ENCODE assay signal across 9 cellular contexts in genomic region chr2:172438741-172439508, GRCh38. TPM values are rescaled to one million over a fixed set of nuclear protein-coding genes. Genes with fewer than 3 reads are reported as not detected.
DNase-seq lines count a peak whose midpoint lies in the region; ATAC-seq and TF ChIP-seq lines count a peak whose summit lies in the region.
"Had no signal": no experiment of that assay in that cellular context is flagged by ENCODE, and none has a peak within 500 bp of the region (broad histone marks: within the 10 kb centered on the region; RNA-seq: fewer than 3 reads in every experiment).

No MANE protein-coding gene starts in this region.

- TF ChIP-seq POLR2A in breast epithelium (IDR thresholded peaks at IDR 0.05) (no peak), lower leg skin (IDR thresholded peaks at IDR 0.05) (no peak)

- H3K27ac ChIP-seq in breast epithelium (peak overlapping the region; percentile 53 to 56), lower lobe of right lung (peak overlapping the region; percentile 4)
- H3K27ac ChIP-seq: KMS-11 had no signal

- H3K27me3 ChIP-seq in breast epithelium: no peaks in the 10 kb centered on the region
- H3K27me3 ChIP-seq in lower lobe of right lung (ENCODE audit: low read depth): no peaks in the 10 kb centered on the region

- H3K4me1 ChIP-seq in breast epithelium (peaks cover 8 to 11% of the 10 kb centered on the region in 2 donors), lower lobe of right lung (peaks cover 60% of the 10 kb centered on the region)

- DNase-seq in AG10803 (ENCODE audit: low read depth) (peak; percentile 44), HT-29 (ENCODE audit: low spot score) (peak; percentile 80), breast epithelium (ENCODE audit: low spot score in 2 of 2) (no peak), lower lobe of right lung (no peak), NCI-H510A (lab: John Stamatoyannopoulos, UW) (no peak), NCI-H526 treated with DMSO at 0.1 percent for 48 hours (lab: John Stamatoyannopoulos, UW) (no peak), NCI-H1105 treated with DMSO at 0.1 percent for 48 hours (lab: John Stamatoyannopoulos, UW) (no peak), lower leg skin (ENCODE audit: low spot score in 2 of 2) (no peak)

- H3K9me3 ChIP-seq in breast epithelium: no peaks in the 10 kb centered on the region
- H3K9me3 ChIP-seq in lower lobe of right lung: no peaks in the 10 kb centered on the region

- WGBS in lower leg skin, 2 donors: 34 to 41% methylated on average over 8 of the region's 8 CpGs

- ATAC-seq in lower lobe of right lung: no peak

- intact Hi-C loops in breast epithelium (cut with DNase I; ENCODE audit: low total_unique reads): no loop called here
- intact Hi-C loops in lower lobe of right lung (cut with DNase I): no loop called here
- intact Hi-C loops in lower leg skin (cut with DNase I; ENCODE audit: low total_unique reads): no loop called here

- H3K4me3 ChIP-seq in AG10803 (ENCODE audit: low read length): no peak overlapping the region
- H3K4me3 ChIP-seq in breast epithelium: no peak overlapping the region
- H3K4me3 ChIP-seq in lower lobe of right lung: no peak overlapping the region
- H3K4me3 ChIP-seq in lower leg skin (ENCODE audit: low read depth, poor library complexity, severe bottlenecking): no peak overlapping the region

- TF ChIP-seq CTCF in AG10803 (conservative IDR thresholded peaks at IDR 0.05; ENCODE audit: low read length) (no peak), breast epithelium (IDR thresholded peaks at IDR 0.05) (no peak), lower lobe of right lung (IDR thresholded peaks at IDR 0.05) (no peak), lower leg skin (IDR thresholded peaks at IDR 0.05) (no peak)

- H3K36me3 ChIP-seq in breast epithelium (no peaks in the 10 kb centered on the region), lower lobe of right lung (no peaks in the 10 kb centered on the region)

RNA-seq across cellular contexts. Expression of gene ITGA6, which starts 11.5 kb away (rescaled TPM):
- 147 and 155 TPM in 2 replicates for total RNA-seq in HT-29 (2014; rRNA removed; shearing (Covaris generic))
- total RNA-seq in breast epithelium: 10 to 100 TPM; 45.9 to 99.5 (median 93.1) TPM
- total RNA-seq in lower lobe of right lung: 70.4 TPM
- 100 to 1,000 TPM in 3 of 4 donors, 10 to 100 TPM in 1; 93.3 to 153 (median 128) TPM for total RNA-seq in lower leg skin

Comparison
In these comparisons a context has a peak if more than half of its experiments do, and no peak if none do; other contexts are left out.
1. DNase-seq: peak in AG10803 (single experiment) and HT-29 (single experiment); none in breast epithelium (0 of 2), lower lobe of right lung (single experiment), NCI-H510A (single experiment), NCI-H526 treated with DMSO at 0.1 percent for 48 hours (single experiment), NCI-H1105 treated with DMSO at 0.1 percent for 48 hours (single experiment) and lower leg skin (0 of 2).